ENCODE assay signal across 10 cellular contexts in genomic region chr10:60910543-60910942, GRCh38. TPM values are rescaled to one million over a fixed set of nuclear protein-coding genes. Genes with fewer than 3 reads are reported as not detected.
DNase-seq lines count a peak whose midpoint lies in the region; ATAC-seq and TF ChIP-seq lines count a peak whose summit lies in the region.
"Had no signal": no experiment of that assay in that cellular context is flagged by ENCODE, and none has a peak within 500 bp of the region (broad histone marks: within the 10 kb centered on the region; RNA-seq: fewer than 3 reads in every experiment).

No MANE protein-coding gene starts in this region.

- peaks cover 4 to 7% of the 10 kb centered on the region in 2 donors for H3K4me1 ChIP-seq in uterus

- intact Hi-C loops in activated CD4-positive, alpha-beta T cell treated with anti-CD3 and anti-CD28 coated beads, Interleukin-2, amount 10 ng/mL, durations not matched to agents 24 days and 14 days (cut with micrococcal nuclease): no loop called here
- intact Hi-C loops in activated CD4-positive, alpha-beta T cell treated with anti-CD3 and anti-CD28 coated beads for 36 hours (cut with DNase I, micrococcal nuclease): no loop called here
- intact Hi-C loops in uterus (cut with DNase I; ENCODE audit: low total_unique reads): no loop called here

- H3K27me3 Mint-ChIP-seq in activated CD4-positive, alpha-beta T cell treated with anti-CD3 and anti-CD28 coated beads, Interleukin-2, amount 10 ng/mL, durations not matched to agents 24 days and 14 days: peaks cover 17% of the 10 kb centered on the region
- H3K27me3 Mint-ChIP-seq in activated CD4-positive, alpha-beta T cell treated with anti-CD3 and anti-CD28 coated beads for 36 hours: peaks cover 6% of the 10 kb centered on the region

- DNase-seq in activated CD4-positive, alpha-beta T cell treated with anti-CD3 and anti-CD28 coated beads, Interleukin-2, amount 10 ng/mL, durations not matched to agents 24 days and 14 days: peak; percentile 59
- DNase-seq in activated CD4-positive, alpha-beta T cell treated with anti-CD3 and anti-CD28 coated beads for 36 hours: no peak
- DNase-seq in SKM-1 treated with dmso at 0.1 percent for 144 hours (lab: John Stamatoyannopoulos, UW; ENCODE audit: unreplicated experiment) (peak; percentile 88), left lobe of liver (ENCODE audit: low spot score) (no peak), uterus (no peak), NCI-H82 treated with DMSO at 0.1 percent for 48 hours (lab: John Stamatoyannopoulos, UW; ENCODE audit: unreplicated experiment) (no peak), kidney tubule cell (ENCODE audit: low spot score) (no peak)
- DNase-seq in activated naive CD4-positive, alpha-beta T cell (lab: John Stamatoyannopoulos, UW): no peak
- DNase-seq: NCI-H526 treated with DMSO at 0.1 percent for 48 hours had no signal

- H3K27ac Mint-ChIP-seq in activated CD4-positive, alpha-beta T cell treated with anti-CD3 and anti-CD28 coated beads, Interleukin-2, amount 10 ng/mL, durations not matched to agents 24 days and 14 days: no peak overlapping the region
- H3K27ac Mint-ChIP-seq in activated CD4-positive, alpha-beta T cell treated with anti-CD3 and anti-CD28 coated beads for 36 hours: no peak overlapping the region

- no peak for ATAC-seq in activated CD4-positive, alpha-beta T cell treated with anti-CD3 and anti-CD28 coated beads for 36 hours
- peak; percentile 48 for ATAC-seq in left lobe of liver

- H3K27me3 ChIP-seq in uterus: no peaks in the 10 kb centered on the region

- H3K36me3 ChIP-seq in uterus: no peaks in the 10 kb centered on the region

- CTCF ChIA-PET in activated CD4-positive, alpha-beta T cell treated with anti-CD3 and anti-CD28 coated beads for 36 hours (lab: Charles Lee): interaction anchor here (0.6 kb wide), 1 partner anchor 15 kb away, joined by 3 read pairs; no protein-coding TSS in a partner anchor

- H3K27ac ChIP-seq in uterus: peak overlapping the region; percentile 69 to 70

- H3K4me1 Mint-ChIP-seq in activated CD4-positive, alpha-beta T cell treated with anti-CD3 and anti-CD28 coated beads, Interleukin-2, amount 10 ng/mL, durations not matched to agents 24 days and 14 days: peaks cover 10% of the 10 kb centered on the region
- H3K4me1 Mint-ChIP-seq in activated CD4-positive, alpha-beta T cell treated with anti-CD3 and anti-CD28 coated beads for 36 hours: peaks cover 8% of the 10 kb centered on the region

- H3K9me3 Mint-ChIP-seq in activated CD4-positive, alpha-beta T cell treated with anti-CD3 and anti-CD28 coated beads, Interleukin-2, amount 10 ng/mL, durations not matched to agents 24 days and 14 days: peaks cover 4% of the 10 kb centered on the region
- H3K9me3 Mint-ChIP-seq in activated CD4-positive, alpha-beta T cell treated with anti-CD3 and anti-CD28 coated beads for 36 hours (ENCODE audit: low read depth): peaks cover 5% of the 10 kb centered on the region

- no peak overlapping the region for H3K4me3 ChIP-seq in uterus

- H3K9me3 ChIP-seq in uterus: no peaks in the 10 kb centered on the region

- H3K4me3 Mint-ChIP-seq in activated CD4-positive, alpha-beta T cell treated with anti-CD3 and anti-CD28 coated beads, Interleukin-2, amount 10 ng/mL, durations not matched to agents 24 days and 14 days: peak overlapping the region; percentile 39
- H3K4me3 Mint-ChIP-seq in activated CD4-positive, alpha-beta T cell treated with anti-CD3 and anti-CD28 coated beads for 36 hours: no peak overlapping the region
- H3K4me3 Mint-ChIP-seq: neural crest cell had no signal

- TF ChIP-seq POLR2A in uterus (IDR thresholded peaks at IDR 0.05): no peak

- no peaks in the 10 kb centered on the region for H3K36me3 Mint-ChIP-seq in activated CD4-positive, alpha-beta T cell treated with anti-CD3 and anti-CD28 coated beads, Interleukin-2, amount 10 ng/mL, durations not matched to agents 24 days and 14 days (ENCODE audit: low read depth)
- H3K36me3 Mint-ChIP-seq in activated CD4-positive, alpha-beta T cell treated with anti-CD3 and anti-CD28 coated beads for 36 hours (ENCODE audit: low read depth): no peaks in the 10 kb centered on the region

- TF ChIP-seq CTCF in uterus (IDR thresholded peaks at IDR 0.05): no peak

- POLR2A ChIA-PET in activated CD4-positive, alpha-beta T cell treated with anti-CD3 and anti-CD28 coated beads for 36 hours (lab: Charles Lee): no interaction called here

RNA-seq across cellular contexts. Expression of gene RHOBTB1, which starts 33.4 kb away (rescaled TPM):
- 0.69 TPM in 1 of 2 replicates, not detected in the other for total RNA-seq in activated CD4-positive, alpha-beta T cell treated with anti-CD3 and anti-CD28 coated beads, Interleukin-2, amount 10 ng/mL, durations not matched to agents 24 days and 14 days
- under 1 TPM; 0.04 to 0.21 TPM for total RNA-seq in activated CD4-positive, alpha-beta T cell treated with anti-CD3 and anti-CD28 coated beads for 36 hours
- 3.6 TPM for total RNA-seq in left lobe of liver
- total RNA-seq in uterus: 10 to 100 TPM in 3 of 4 donors, 1 to 10 TPM in 1; 6.9 to 67.5 (median 13.8) TPM

Comparison
In these comparisons a context has a peak if more than half of its experiments do, and no peak if none do; other contexts are left out.
1. DNase-seq: peak in activated CD4-positive, alpha-beta T cell treated with anti-CD3 and anti-CD28 coated beads, Interleukin-2, amount 10 ng/mL, durations not matched to agents 24 days and 14 days (single experiment) and SKM-1 treated with dmso at 0.1 percent for 144 hours (single experiment); none in activated CD4-positive, alpha-beta T cell treated with anti-CD3 and anti-CD28 coated beads for 36 hours (single experiment), left lobe of liver (single experiment), uterus (0 of 2), activated naive CD4-positive, alpha-beta T cell (0 of 4), NCI-H82 treated with DMSO at 0.1 percent for 48 hours (single experiment) and kidney tubule cell (single experiment).